9 cellular contexts compared by ENCODE assay signal in the genomic region with DNA sequence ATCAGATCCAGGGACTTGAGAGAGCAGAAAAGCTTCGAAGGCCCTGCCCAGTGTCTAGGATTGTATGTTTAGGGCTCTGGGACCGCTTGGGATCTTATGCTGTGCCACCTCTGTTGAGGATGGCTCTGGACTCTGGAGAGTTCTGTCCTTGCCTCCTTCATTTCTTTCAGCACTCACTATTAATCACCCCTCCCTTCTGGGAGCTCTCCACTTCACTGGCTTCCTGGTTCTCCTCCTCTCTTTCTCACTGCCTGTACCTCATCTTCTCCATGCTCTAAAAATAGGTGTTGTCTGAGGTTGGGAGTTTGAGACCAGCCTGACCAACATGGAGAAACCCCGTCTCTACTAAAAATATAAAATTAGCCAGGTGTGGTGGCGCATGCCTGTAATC. TPM values are rescaled to one million over a fixed set of nuclear protein-coding genes. Genes with fewer than 3 reads are reported as not detected.
A peak's percentile ranks its signal among the peaks of the same experiment; 100 is the strongest.
DNase-seq lines count a peak whose midpoint lies in the region; ATAC-seq, FAIRE-seq and TF ChIP-seq lines count a peak whose summit lies in the region.
"Had no signal": no experiment of that assay in that cellular context is flagged by ENCODE, and none has a peak within 500 bp of the region (broad histone marks: within the 10 kb centered on the region; RNA-seq: fewer than 3 reads in every experiment).

No MANE protein-coding gene starts in this region.

- DNase-seq in T-helper 1 cell (no peak), kidney (no peak), DMS53 (lab: John Stamatoyannopoulos, UW) (no peak), NCI-H2107 (lab: John Stamatoyannopoulos, UW) (no peak)
- no peak for DNase-seq in activated CD8-positive, alpha-beta T cell treated with anti-CD3 and anti-CD28 coated beads for 36 hours
- no peak for DNase-seq in stimulated activated effector memory CD8-positive, alpha-beta T cell treated with anti-CD3 and anti-CD28 coated beads, Interleukin-12 subunit alpha, Interleukin-12 subunit beta, amount 100 ng/mL, for 72 hours (ENCODE audit: low spot score in 2 of 2)
- DNase-seq: body of pancreas had no signal

- no peak overlapping the region for H3K9ac ChIP-seq in kidney (ENCODE audit: low read length in 2 of 2)

- no peaks in the 10 kb centered on the region for H3K9me3 ChIP-seq in kidney (ENCODE audit: control insufficient read depth in 1 of 2, low read length in 2 of 2)
- H3K9me3 ChIP-seq: body of pancreas had no signal

- no peak for FAIRE-seq in kidney (lab: Jason Lieb, UNC)

- intact Hi-C loops in activated CD8-positive, alpha-beta T cell treated with anti-CD3 and anti-CD28 coated beads for 36 hours (cut with micrococcal nuclease), result no loop called here
- intact Hi-C loops in kidney (cut with DNase I), result no loop called here

- no peak for ATAC-seq in activated CD8-positive, alpha-beta T cell treated with anti-CD3 and anti-CD28 coated beads for 36 hours
- ATAC-seq in stimulated activated effector memory CD8-positive, alpha-beta T cell treated with anti-CD3 and anti-CD28 coated beads, Interleukin-12 subunit alpha, Interleukin-12 subunit beta, amount 100 ng/mL, for 72 hours, result no peak
- ATAC-seq in activated CD4-positive, CD25-positive, alpha-beta regulatory T cell treated with anti-CD3 and anti-CD28 coated beads, Interleukin-2, amount 50 U/mL, for 24 hours, result no peak

- peak overlapping the region; percentile 17 for H3K27ac Mint-ChIP-seq in T-helper 1 cell treated with Interleukin-12 subunit alpha and Interleukin-12 subunit beta and Interleukin-4 antibody, amounts not matched to agents 30 μg/mL and 1 μg/mL, for 36 hours
- peak overlapping the region; percentile 64 for H3K27ac Mint-ChIP-seq in activated CD8-positive, alpha-beta T cell treated with anti-CD3 and anti-CD28 coated beads for 36 hours
- H3K27ac Mint-ChIP-seq in stimulated activated effector memory CD8-positive, alpha-beta T cell treated with anti-CD3 and anti-CD28 coated beads, Interleukin-12 subunit alpha, Interleukin-12 subunit beta, amount 100 ng/mL, for 72 hours, result peak overlapping the region; percentile 4

- H3K9me3 Mint-ChIP-seq in T-helper 1 cell treated with Interleukin-12 subunit alpha and Interleukin-12 subunit beta and Interleukin-4 antibody, amounts not matched to agents 30 μg/mL and 1 μg/mL, for 36 hours, result no peaks in the 10 kb centered on the region
- no peaks in the 10 kb centered on the region for H3K9me3 Mint-ChIP-seq in activated CD8-positive, alpha-beta T cell treated with anti-CD3 and anti-CD28 coated beads for 36 hours
- H3K9me3 Mint-ChIP-seq in stimulated activated effector memory CD8-positive, alpha-beta T cell treated with anti-CD3 and anti-CD28 coated beads, Interleukin-12 subunit alpha, Interleukin-12 subunit beta, amount 100 ng/mL, for 72 hours, result no peaks in the 10 kb centered on the region

- H3K27ac ChIP-seq in kidney (ENCODE audit: low read depth in 2 of 2, low read length in 2 of 2), result peak overlapping the region; percentile 3 to 20

- peak overlapping the region; percentile 66 for H3K4me3 Mint-ChIP-seq in T-helper 1 cell treated with Interleukin-12 subunit alpha and Interleukin-12 subunit beta and Interleukin-4 antibody, amounts not matched to agents 30 μg/mL and 1 μg/mL, for 36 hours
- H3K4me3 Mint-ChIP-seq in activated CD8-positive, alpha-beta T cell treated with anti-CD3 and anti-CD28 coated beads for 36 hours, result no peak overlapping the region
- H3K4me3 Mint-ChIP-seq in stimulated activated effector memory CD8-positive, alpha-beta T cell treated with anti-CD3 and anti-CD28 coated beads, Interleukin-12 subunit alpha, Interleukin-12 subunit beta, amount 100 ng/mL, for 72 hours, result no peak overlapping the region

- CTCF ChIA-PET in activated CD8-positive, alpha-beta T cell treated with anti-CD3 and anti-CD28 coated beads for 36 hours (lab: Charles Lee), result interaction anchor here (1.5 to 7.8 kb wide), 3 partner anchors 13 to 20 kb away, joined by 4 to 44 read pairs (median 39); partner anchors contain the start of gene MAPKBP1

- H3K4me1 Mint-ChIP-seq in T-helper 1 cell treated with Interleukin-12 subunit alpha and Interleukin-12 subunit beta and Interleukin-4 antibody, amounts not matched to agents 30 μg/mL and 1 μg/mL, for 36 hours (ENCODE audit: low read depth), result peaks cover 47% of the 10 kb centered on the region
- H3K4me1 Mint-ChIP-seq in activated CD8-positive, alpha-beta T cell treated with anti-CD3 and anti-CD28 coated beads for 36 hours (ENCODE audit: low read depth), result peaks cover 43% of the 10 kb centered on the region
- peaks cover 45% of the 10 kb centered on the region for H3K4me1 Mint-ChIP-seq in stimulated activated effector memory CD8-positive, alpha-beta T cell treated with anti-CD3 and anti-CD28 coated beads, Interleukin-12 subunit alpha, Interleukin-12 subunit beta, amount 100 ng/mL, for 72 hours

- peaks cover 5% of the 10 kb centered on the region for H3K36me3 Mint-ChIP-seq in T-helper 1 cell treated with Interleukin-12 subunit alpha and Interleukin-12 subunit beta and Interleukin-4 antibody, amounts not matched to agents 30 μg/mL and 1 μg/mL, for 36 hours (ENCODE audit: low read depth)
- no peaks in the 10 kb centered on the region for H3K36me3 Mint-ChIP-seq in activated CD8-positive, alpha-beta T cell treated with anti-CD3 and anti-CD28 coated beads for 36 hours (ENCODE audit: low read depth)
- H3K36me3 Mint-ChIP-seq in stimulated activated effector memory CD8-positive, alpha-beta T cell treated with anti-CD3 and anti-CD28 coated beads, Interleukin-12 subunit alpha, Interleukin-12 subunit beta, amount 100 ng/mL, for 72 hours, result no peaks in the 10 kb centered on the region

- no peak for TF ChIP-seq CTCF in activated CD8-positive, alpha-beta T cell treated with anti-CD3 and anti-CD28 coated beads for 36 hours (IDR thresholded peaks at IDR 0.05)
- no peak for TF ChIP-seq CTCF in kidney (IDR thresholded peaks at IDR 0.05; ENCODE audit: borderline replicate concordance, extremely low read depth, insufficient read depth)

- H3K27me3 Mint-ChIP-seq in T-helper 1 cell treated with Interleukin-12 subunit alpha and Interleukin-12 subunit beta and Interleukin-4 antibody, amounts not matched to agents 30 μg/mL and 1 μg/mL, for 36 hours (ENCODE audit: low read depth), result no peaks in the 10 kb centered on the region
- H3K27me3 Mint-ChIP-seq in activated CD8-positive, alpha-beta T cell treated with anti-CD3 and anti-CD28 coated beads for 36 hours, result no peaks in the 10 kb centered on the region

- POLR2A ChIA-PET in activated CD8-positive, alpha-beta T cell treated with anti-CD3 and anti-CD28 coated beads for 36 hours (lab: Charles Lee), result interaction anchor here (1.7 kb wide), 1 partner anchor 17 kb away, joined by 6 read pairs; the partner anchor contains the start of gene MAPKBP1

- H3K4me3 ChIP-seq in kidney (ENCODE audit: low read length in 2 of 2), result no peak overlapping the region
- H3K4me3 ChIP-seq: body of pancreas had no signal

- H3K4me1 ChIP-seq in kidney (ENCODE audit: control insufficient read depth in 1 of 2, insufficient read depth in 1 of 2, low read depth in 1 of 2, low read length in 2 of 2), result peaks cover 24 to 26% of the 10 kb centered on the region in 2 donors

- no peaks in the 10 kb centered on the region for H3K36me3 ChIP-seq in kidney (ENCODE audit: control insufficient read depth in 1 of 2, insufficient read depth in 2 of 2, low read length in 2 of 2)

RNA-seq across cellular contexts. Expression of gene MAPKBP1, which starts 17.3 kb away (rescaled TPM):
- total RNA-seq in activated CD8-positive, alpha-beta T cell treated with anti-CD3 and anti-CD28 coated beads for 36 hours, result 10 to 100 TPM; 16.6 to 17.2 TPM
- 28.6 TPM for total RNA-seq in kidney
- 3.7 TPM for polyA plus RNA-seq in kidney (ENCODE audit: insufficient read depth, low read depth, low replicate concordance)

RNA-seq across cellular contexts. Expression of gene JMJD7, which starts 36.4 kb away (rescaled TPM):
- 10 to 100 TPM in 1 of 2 experiments, 1 to 10 TPM in 1; 8.2 to 13.2 TPM for total RNA-seq in activated CD8-positive, alpha-beta T cell treated with anti-CD3 and anti-CD28 coated beads for 36 hours
- 16.2 TPM for total RNA-seq in kidney
- polyA plus RNA-seq in kidney (ENCODE audit: insufficient read depth, low read depth, low replicate concordance), result 17.6 TPM

RNA-seq across cellular contexts. Expression of gene PLA2G4B, which starts 47.1 kb away (rescaled TPM):
- total RNA-seq in activated CD8-positive, alpha-beta T cell treated with anti-CD3 and anti-CD28 coated beads for 36 hours, result 1 to 10 TPM; 4.2 to 4.8 TPM
- total RNA-seq in kidney, result 8.3 TPM
- polyA plus RNA-seq in kidney (ENCODE audit: insufficient read depth, low read depth, low replicate concordance), result 4.8 TPM

Comparison
In these comparisons a context has a peak if more than half of its experiments do, and no peak if none do; other contexts are left out.
1. H3K27ac Mint-ChIP-seq: peak in every context shown above with its lines; median percentile 64 in activated CD8-positive, alpha-beta T cell treated with anti-CD3 and anti-CD28 coated beads for 36 hours; 17 in T-helper 1 cell treated with Interleukin-12 subunit alpha and Interleukin-12 subunit beta and Interleukin-4 antibody, amounts not matched to agents 30 μg/mL and 1 μg/mL, for 36 hours; 4 in stimulated activated effector memory CD8-positive, alpha-beta T cell treated with anti-CD3 and anti-CD28 coated beads, Interleukin-12 subunit alpha, Interleukin-12 subunit beta, amount 100 ng/mL, for 72 hours.